ENCODE assay signal across 15 cellular contexts in the genomic region with DNA sequence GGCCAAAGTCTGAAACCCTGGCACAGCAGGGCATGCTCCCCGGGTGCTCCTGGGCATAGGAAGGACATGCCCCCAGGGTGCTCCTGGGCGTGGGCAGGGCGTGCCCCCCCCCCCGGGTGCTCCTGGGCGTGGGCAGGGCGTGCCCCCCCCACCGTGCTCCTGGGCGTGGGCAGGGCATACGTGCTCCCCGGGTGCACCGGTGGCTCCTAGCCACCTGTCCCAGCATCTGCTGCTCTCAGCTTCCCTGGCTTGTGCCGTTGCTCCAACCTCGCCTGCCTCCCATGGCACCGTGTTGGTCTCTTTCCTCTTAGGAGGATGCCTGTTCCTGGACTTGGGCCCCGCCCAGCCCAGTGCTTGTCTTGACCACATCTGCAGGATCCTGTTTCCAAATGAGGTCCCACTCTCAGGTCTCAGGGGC.
DNase-seq lines count a peak whose midpoint lies in the region; ATAC-seq and TF ChIP-seq lines count a peak whose summit lies in the region.
"Had no signal": no experiment of that assay in that cellular context is flagged by ENCODE, and none has a peak within 500 bp of the region (broad histone marks: within the 10 kb centered on the region; RNA-seq: fewer than 3 reads in every experiment).

No MANE protein-coding gene starts in this region.

- no peak overlapping the region for H3K4me3 ChIP-seq in BE2C (ENCODE audit: low read depth, low read length)
- H3K4me3 ChIP-seq: tibial nerve had no signal

- no peaks in the 10 kb centered on the region for H3K9me3 ChIP-seq in BE2C
- H3K9me3 ChIP-seq: Caco-2, SK-N-SH, tibial nerve had no signal

- no peaks in the 10 kb centered on the region for H3K9me3 Mint-ChIP-seq in stimulated activated memory B cell treated with anti-CD40 and anti-IgM and Interleukin-4, amounts not matched to agents 10 μg/mL and 1 μg/mL and 100 μg/mL, for 72 hours

- H3K4me1 ChIP-seq in BE2C, result no peaks in the 10 kb centered on the region
- H3K4me1 ChIP-seq: Caco-2 had no signal

- peak; percentile 61 for ATAC-seq in stimulated activated memory B cell treated with anti-CD40 and anti-IgM and Interleukin-4, amounts not matched to agents 10 μg/mL and 1 μg/mL and 100 μg/mL, for 72 hours
- ATAC-seq in GM18519 (IDR thresholded peaks at IDR 0.05; ENCODE audit: low FRiP score, unreplicated experiment) (no peak), omental fat pad (ENCODE audit: low FRiP score) (no peak)

- peaks cover 9% of the 10 kb centered on the region for H3K27me3 Mint-ChIP-seq in stimulated activated memory B cell treated with anti-CD40 and anti-IgM and Interleukin-4, amounts not matched to agents 10 μg/mL and 1 μg/mL and 100 μg/mL, for 72 hours
- H3K27me3 Mint-ChIP-seq: activated CD4-positive, alpha-beta memory T cell treated with anti-CD3 and anti-CD28 coated beads, Interleukin-2, amount 10 ng/mL, durations not matched to agents 7 days and 5 days had no signal

- TF ChIP-seq CTCF in BE2C (IDR thresholded peaks at IDR 0.05; ENCODE audit: low read depth, low read length), result no peak
- TF ChIP-seq CTCF in omental fat pad (IDR thresholded peaks at IDR 0.05), result no peak

- H3K27me3 ChIP-seq in BE2C, result no peaks in the 10 kb centered on the region
- H3K27me3 ChIP-seq: tibial nerve had no signal

- H3K4me1 Mint-ChIP-seq in stimulated activated memory B cell treated with anti-CD40 and anti-IgM and Interleukin-4, amounts not matched to agents 10 μg/mL and 1 μg/mL and 100 μg/mL, for 72 hours, result peaks cover 12% of the 10 kb centered on the region

- H3K36me3 Mint-ChIP-seq in stimulated activated memory B cell treated with anti-CD40 and anti-IgM and Interleukin-4, amounts not matched to agents 10 μg/mL and 1 μg/mL and 100 μg/mL, for 72 hours, result no peaks in the 10 kb centered on the region

- H3K27ac Mint-ChIP-seq in stimulated activated memory B cell treated with anti-CD40 and anti-IgM and Interleukin-4, amounts not matched to agents 10 μg/mL and 1 μg/mL and 100 μg/mL, for 72 hours, result no peak overlapping the region
- H3K27ac Mint-ChIP-seq: activated CD4-positive, alpha-beta memory T cell treated with anti-CD3 and anti-CD28 coated beads, Interleukin-2, amount 10 ng/mL, durations not matched to agents 7 days and 5 days had no signal

- DNase-seq in activated naive CD4-positive, alpha-beta T cell treated with anti-CD3 and anti-CD28 coated beads, Interleukin-2, amount 50 U/mL, for 16 hours, result peak; percentile 2
- DNase-seq in activated naive CD4-positive, alpha-beta T cell treated with Interleukin-2 at 50 U/mL for 16 hours, result no peak
- DNase-seq in NCI-H69 (lab: John Stamatoyannopoulos, UW) (peak; percentile 35), islet precursor cell (peak; percentile 36), BE2C (no peak), omental fat pad (ENCODE audit: low spot score) (no peak)
- DNase-seq: activated CD4-positive, alpha-beta memory T cell treated with anti-CD3 and anti-CD28 coated beads, Interleukin-2, amount 10 ng/mL, durations not matched to agents 7 days and 5 days; Caco-2; foreskin melanocyte; NCI-H226; SK-N-SH; stimulated activated CD4-positive, alpha-beta T cell treated with anti-CD3 and anti-CD28 coated beads, Interleukin-4, amount 100 ng/mL, for 24 hours had no signal

- H3K36me3 ChIP-seq in BE2C, result no peaks in the 10 kb centered on the region
- H3K36me3 ChIP-seq: tibial nerve had no signal

- no peak overlapping the region for H3K4me3 Mint-ChIP-seq in stimulated activated memory B cell treated with anti-CD40 and anti-IgM and Interleukin-4, amounts not matched to agents 10 μg/mL and 1 μg/mL and 100 μg/mL, for 72 hours
- H3K4me3 Mint-ChIP-seq: activated CD4-positive, alpha-beta memory T cell treated with anti-CD3 and anti-CD28 coated beads, Interleukin-2, amount 10 ng/mL, durations not matched to agents 7 days and 5 days had no signal

Comparison
In these comparisons a context has a peak if more than half of its experiments do, and no peak if none do; other contexts are left out.
1. DNase-seq: peak in activated naive CD4-positive, alpha-beta T cell treated with anti-CD3 and anti-CD28 coated beads, Interleukin-2, amount 50 U/mL, for 16 hours (single experiment), NCI-H69 (single experiment) and islet precursor cell (single experiment); none in activated naive CD4-positive, alpha-beta T cell treated with Interleukin-2 at 50 U/mL for 16 hours (single experiment), BE2C (single experiment) and omental fat pad (single experiment).